ENCODE assay signal across 16 cellular contexts in the genomic region with DNA sequence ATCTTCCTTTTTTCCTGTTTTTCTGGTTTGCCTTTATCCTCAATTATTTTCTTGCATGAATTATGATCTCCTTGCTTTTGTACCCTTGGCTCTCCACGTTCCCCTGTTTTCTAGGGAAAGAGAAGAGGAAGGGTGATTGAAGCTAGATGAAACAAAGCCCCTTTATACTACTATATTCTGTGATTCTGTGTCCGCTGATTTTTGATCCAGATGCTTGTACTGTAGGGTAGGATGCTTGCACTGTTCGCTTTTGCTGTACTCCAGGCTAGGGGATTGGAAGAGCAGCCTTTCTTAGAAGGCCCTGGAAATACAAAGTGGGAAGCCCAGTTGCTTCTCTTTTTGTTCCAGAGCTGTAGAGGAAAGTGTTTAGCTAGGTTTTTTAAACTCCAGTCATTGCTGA. TPM values are rescaled to one million over a fixed set of nuclear protein-coding genes. Genes with fewer than 3 reads are reported as not detected.
DNase-seq lines count a peak whose midpoint lies in the region; ATAC-seq, FAIRE-seq and TF ChIP-seq lines count a peak whose summit lies in the region.
"Had no signal": no experiment of that assay in that cellular context is flagged by ENCODE, and none has a peak within 500 bp of the region (broad histone marks: within the 10 kb centered on the region; RNA-seq: fewer than 3 reads in every experiment).

No MANE protein-coding gene starts in this region.

- H2AK5ac ChIP-seq in H9 (ENCODE audit: insufficient read length, low read length): no peak overlapping the region

- no peaks in the 10 kb centered on the region for H3K9me3 Mint-ChIP-seq in H9
- H3K9me3 Mint-ChIP-seq: CD4-positive, alpha-beta memory T cell; IgD-negative memory B cell had no signal

- no peaks in the 10 kb centered on the region for H3K27me3 ChIP-seq in H9 (ENCODE audit: insufficient read depth, low read length)

- H3K27me3 Mint-ChIP-seq in H9 (ENCODE audit: low read depth): no peaks in the 10 kb centered on the region
- H3K27me3 Mint-ChIP-seq: CD4-positive, alpha-beta memory T cell; IgD-negative memory B cell had no signal

- H3K27ac ChIP-seq in H9 (ENCODE audit: insufficient read length, low read depth, low read length) (no peak overlapping the region), substantia nigra (ENCODE audit: low read depth, low read length, poor library complexity, severe bottlenecking) (peak overlapping the region; percentile 68)
- H3K27ac ChIP-seq: C4-2B had no signal

- H3K27ac Mint-ChIP-seq in H9: no peak overlapping the region
- H3K27ac Mint-ChIP-seq: IgD-negative memory B cell had no signal

- no peak overlapping the region for H3K14ac ChIP-seq in H9 (ENCODE audit: insufficient read depth, low read length)

- H3K79me1 ChIP-seq in H9 (ENCODE audit: insufficient read depth, low read depth, low read length, poor library complexity, severe bottlenecking): no peaks in the 10 kb centered on the region

- H3K23me2 ChIP-seq in H9 (ENCODE audit: insufficient read length, low read depth, low read length, poor library complexity, severe bottlenecking): no peaks in the 10 kb centered on the region

- DNase-seq in H9 (no peak), frontal cortex (ENCODE audit: low spot score in 2 of 2) (peak; percentile 6 to 18), midbrain (lab: John Stamatoyannopoulos, UW) (peak; percentile 29), substantia nigra (lab: John Stamatoyannopoulos, UW) (peak in 6 of 49 donors; percentile 2 to 23 (median 2)), middle frontal gyrus (ENCODE audit: extremely low spot score, low spot score) (no peak)
- DNase-seq: BE2C; CD4-positive, alpha-beta memory T cell; DMS79 had no signal

- H4K91ac ChIP-seq in H9 (ENCODE audit: insufficient read length, low read depth, low read length): no peak overlapping the region

- H3K56ac ChIP-seq in H9 (ENCODE audit: insufficient read length, low read depth, low read length): no peak overlapping the region

- H3K9ac ChIP-seq in H9 (ENCODE audit: extremely low read depth, insufficient read length, low read length): no peak overlapping the region

- TF ChIP-seq CTCF in H9 (conservative IDR thresholded peaks at IDR 0.05): no peak

- H4K8ac ChIP-seq in H9 (replicated peaks; ENCODE audit: insufficient read length, low read depth, low read length): no peak overlapping the region

- H3K79me2 ChIP-seq in H9 (ENCODE audit: insufficient read depth, low read length): no peaks in the 10 kb centered on the region

- H3K18ac ChIP-seq in H9 (ENCODE audit: insufficient read length, low read depth, low read length): no peak overlapping the region

- H2AFZ ChIP-seq in H9 (ENCODE audit: low read length): peak overlapping the region; percentile 6

- no peaks in the 10 kb centered on the region for H3K4me1 Mint-ChIP-seq in H9
- H3K4me1 Mint-ChIP-seq: CD4-positive, alpha-beta memory T cell had no signal

- H3K4ac ChIP-seq in H9 (ENCODE audit: low read depth, low read length): no peak overlapping the region

- ATAC-seq in GM19452 (IDR thresholded peaks at IDR 0.05; ENCODE audit: unreplicated experiment) (no peak), GM21447 (IDR thresholded peaks at IDR 0.05; ENCODE audit: unreplicated experiment) (no peak)
- ATAC-seq: GM12878 had no signal

- H3K9me3 ChIP-seq in H9 (ENCODE audit: control insufficient read depth, low read depth, low read length): no peaks in the 10 kb centered on the region
- H3K9me3 ChIP-seq: BE2C had no signal

- no peak overlapping the region for H3K4me2 ChIP-seq in H9 (ENCODE audit: insufficient read depth, insufficient read length, low read length)

- no peak overlapping the region for H2BK5ac ChIP-seq in H9 (ENCODE audit: insufficient read length, low read length)

- no peaks in the 10 kb centered on the region for H3K4me1 ChIP-seq in H9 (ENCODE audit: insufficient read depth, low read length)
- H3K4me1 ChIP-seq: BE2C had no signal

- no peak overlapping the region for H2BK20ac ChIP-seq in H9 (ENCODE audit: low read depth, low read length, poor library complexity, severe bottlenecking)

- H2BK12ac ChIP-seq in H9 (ENCODE audit: insufficient read length, low read depth, low read length): no peak overlapping the region

- no peak overlapping the region for H3K4me3 Mint-ChIP-seq in H9
- H3K4me3 Mint-ChIP-seq: CD4-positive, alpha-beta memory T cell; IgD-negative memory B cell had no signal

- no peak overlapping the region for H2BK15ac ChIP-seq in H9 (ENCODE audit: low read depth, low read length)

- no peak overlapping the region for H2BK120ac ChIP-seq in H9 (ENCODE audit: low read depth, low read length, poor library complexity, severe bottlenecking)

- no peaks in the 10 kb centered on the region for H4K20me1 ChIP-seq in H9 (ENCODE audit: control insufficient read depth, insufficient read depth, insufficient read length)

- no peak overlapping the region for H4K5ac ChIP-seq in H9 (ENCODE audit: insufficient read length, low read depth, low read length)

- H3K23ac ChIP-seq in H9 (ENCODE audit: insufficient read length, low read depth, low read length): no peak overlapping the region

- FAIRE-seq in frontal cortex (lab: Jason Lieb, UNC): no peak
- FAIRE-seq: A204.1, GM12878, H54 had no signal

- WGBS in H9 (ENCODE audit: extremely low coverage, insufficient read length, low lambda C conversion rate): no CpG with 5 or more reads among the region's 3 CpGs

- no peaks in the 10 kb centered on the region for H3K36me3 Mint-ChIP-seq in H9 (ENCODE audit: insufficient read depth in 1 of 3, low read depth in 3 of 3)

- H3T11ph ChIP-seq in H9 (ENCODE audit: low read length): no peak overlapping the region

RNA-seq across cellular contexts. Expression of a gene that starts 35.1 kb away (rescaled TPM):
- total RNA-seq in H9 (2021): 41.3 and 41.6 TPM in 2 replicates
- total RNA-seq in frontal cortex: 137 TPM

RNA-seq across cellular contexts. Expression of a gene that starts 40.0 kb away (rescaled TPM):
- total RNA-seq in H9 (2021) (not detected in 2 replicates), frontal cortex (27.3 TPM)
- total RNA-seq: HT1080 had no signal

RNA-seq across cellular contexts. Expression of a gene that starts 44.9 kb away (rescaled TPM):
- total RNA-seq in H9 (2021) (24.1 and 25.7 TPM in 2 replicates), frontal cortex (5.3 TPM)

Comparison
In these comparisons a context has a peak if more than half of its experiments do, and no peak if none do; other contexts are left out.
1. DNase-seq: peak in frontal cortex (2 of 2) and midbrain (single experiment); none in H9 (single experiment) and middle frontal gyrus (single experiment).
2. RNA of a gene that starts 40.0 kb away (total RNA-seq): 27.3 TPM in frontal cortex (single experiment); not detected in H9; every median in the first group is over 10 times any median in the second.